22 cellular contexts compared by ENCODE assay signal in genomic region chr1:192527950-192528349, GRCh38. TPM values are rescaled to one million over a fixed set of nuclear protein-coding genes. Genes with fewer than 3 reads are reported as not detected.
DNase-seq lines count a peak whose midpoint lies in the region; ATAC-seq and TF ChIP-seq lines count a peak whose summit lies in the region.
"Had no signal": no experiment of that assay in that cellular context is flagged by ENCODE, and none has a peak within 500 bp of the region (broad histone marks: within the 10 kb centered on the region; RNA-seq: fewer than 3 reads in every experiment).

No MANE protein-coding gene starts in this region.

- no peaks in the 10 kb centered on the region for H3K27me3 Mint-ChIP-seq in HFFc6 (ENCODE audit: insufficient read depth)

- H3K4me1 Mint-ChIP-seq in HFFc6 (ENCODE audit: low read depth) = peaks cover 60% of the 10 kb centered on the region

- intact Hi-C loops in body of pancreas (cut with DNase I) = no loop called here

- H3K27me3 ChIP-seq in rectal smooth muscle tissue (ENCODE audit: control insufficient read depth, insufficient read depth, low read length) (no peaks in the 10 kb centered on the region), body of pancreas (no peaks in the 10 kb centered on the region)

- H3K4me1 ChIP-seq in rectal smooth muscle tissue (ENCODE audit: control insufficient read depth, insufficient read depth, low read length) (peaks cover 21% of the 10 kb centered on the region), body of pancreas (no peaks in the 10 kb centered on the region)
- H3K4me1 ChIP-seq: psoas muscle had no signal

- no peak overlapping the region for H3K27ac Mint-ChIP-seq in HFFc6
- H3K27ac Mint-ChIP-seq: naive B cell had no signal

- TF ChIP-seq CTCF in HFFc6 (IDR thresholded peaks at IDR 0.05) (no peak), body of pancreas (IDR thresholded peaks at IDR 0.05) (no peak)

- ATAC-seq in GM18909 (IDR thresholded peaks at IDR 0.05; ENCODE audit: poor library complexity, unreplicated experiment) (peak; percentile 29), HG03342 (IDR thresholded peaks at IDR 0.05; ENCODE audit: unreplicated experiment) (peak; percentile 51), body of pancreas (no peak)
- ATAC-seq: psoas muscle had no signal

- no peaks in the 10 kb centered on the region for H3K9me3 ChIP-seq in body of pancreas
- H3K9me3 ChIP-seq: psoas muscle had no signal

- no peak overlapping the region for H3K9ac ChIP-seq in rectal smooth muscle tissue (ENCODE audit: low read length)

- peak; percentile 19 for DNase-seq in HFFc6
- no peak for DNase-seq in stimulated activated CD8-positive, alpha-beta memory T cell treated with anti-CD3 and anti-CD28 coated beads, Interleukin-4, amount 100 ng/mL, for 48 hours
- no peak for DNase-seq in activated naive CD4-positive, alpha-beta T cell treated with Interleukin-2 at 50 U/mL for 16 hours
- DNase-seq in body of pancreas = no peak
- DNase-seq: activated CD4-positive, alpha-beta T cell treated with anti-CD3 and anti-CD28 coated beads for 1 hour; AML-193; Calu3; GF-D8; immature natural killer cell; naive B cell; NCI-H1105; NCI-H2227 treated with DMSO at 0.1 percent for 48 hours; psoas muscle; Right ventricle myocardium superior; T1000 had no signal

- no peak overlapping the region for H3K4me3 ChIP-seq in rectal smooth muscle tissue (ENCODE audit: low read length)
- no peak overlapping the region for H3K4me3 ChIP-seq in body of pancreas
- H3K4me3 ChIP-seq: coronary artery, lung, psoas muscle had no signal

- H3K4me3 Mint-ChIP-seq in HFFc6 = no peak overlapping the region
- H3K4me3 Mint-ChIP-seq: immature natural killer cell, naive B cell had no signal

- H3K36me3 Mint-ChIP-seq in HFFc6 (ENCODE audit: low read depth) = no peaks in the 10 kb centered on the region
- H3K36me3 Mint-ChIP-seq: naive B cell had no signal

- no peak for TF ChIP-seq POLR2A in body of pancreas (IDR thresholded peaks at IDR 0.05)

- no peaks in the 10 kb centered on the region for H3K9me3 Mint-ChIP-seq in HFFc6
- H3K9me3 Mint-ChIP-seq: immature natural killer cell had no signal

- no peaks in the 10 kb centered on the region for H3K36me3 ChIP-seq in rectal smooth muscle tissue (ENCODE audit: control insufficient read depth, insufficient read depth, low read length)
- no peaks in the 10 kb centered on the region for H3K36me3 ChIP-seq in body of pancreas (replicated peaks in 1 of 2; ENCODE audit: insufficient read depth in 1 of 2, low read depth in 2 of 2)

- peak overlapping the region; percentile 28 for H3K27ac ChIP-seq in rectal smooth muscle tissue (ENCODE audit: low read depth, low read length)
- H3K27ac ChIP-seq in body of pancreas = no peak overlapping the region
- H3K27ac ChIP-seq: coronary artery, psoas muscle had no signal

RNA-seq across cellular contexts. Expression of gene RGS1, which starts 47.6 kb away (rescaled TPM):
- total RNA-seq in HFFc6 (2021; fragmentation: NEBNext Ultra II Directional; extraction: Animal tissue kit (Norgen Biotek cat#: 25700)) = not detected
- 10 to 100 TPM in 1 of 2 donors, under 1 TPM in 1; 0.99 to 10.4 TPM for total RNA-seq in body of pancreas
- total RNA-seq: Calu3, epithelial cell of proximal tubule, glomerular endothelial cell had no signal
